ENCODE assay signal across 8 cellular contexts in genomic region chr10:77837925-77838595, GRCh38.
DNase-seq lines count a peak whose midpoint lies in the region; ATAC-seq and TF ChIP-seq lines count a peak whose summit lies in the region.
"Had no signal": no experiment of that assay in that cellular context is flagged by ENCODE, and none has a peak within 500 bp of the region (broad histone marks: within the 10 kb centered on the region; RNA-seq: fewer than 3 reads in every experiment).

No MANE protein-coding gene starts in this region.

- TF ChIP-seq CTCF in DND-41 (IDR thresholded peaks at IDR 0.05; ENCODE audit: borderline replicate concordance, extremely low read depth, low read length, poor library complexity, severe bottlenecking) (no peak), KMS-11 (conservative IDR thresholded peaks at IDR 0.05; ENCODE audit: low read depth, low read length) (no peak; the same call in 1 of the 2 replicates), osteoblast (IDR thresholded peaks at IDR 0.05; ENCODE audit: extremely low read depth, low read depth, low read length) (no peak)

- H3K4me3 Mint-ChIP-seq in effector memory CD8-positive, alpha-beta T cell, result peak overlapping the region in 1 of 2 donors; percentile 63

- H4K20me1 ChIP-seq in DND-41 (ENCODE audit: insufficient read depth, low read length), result no peaks in the 10 kb centered on the region
- H4K20me1 ChIP-seq in KMS-11 (ENCODE audit: insufficient read depth), result no peaks in the 10 kb centered on the region
- peaks cover 24% of the 10 kb centered on the region for H4K20me1 ChIP-seq in osteoblast (ENCODE audit: insufficient read depth, low read length)

- H3K4me2 ChIP-seq in DND-41 (ENCODE audit: insufficient read depth, low read length), result no peak overlapping the region
- no peak overlapping the region for H3K4me2 ChIP-seq in KMS-11
- no peak overlapping the region for H3K4me2 ChIP-seq in osteoblast (ENCODE audit: insufficient read depth, low read length)

- H3K4me3 ChIP-seq in DND-41 (ENCODE audit: low read depth in 1 of 2, low read length in 2 of 2) (no peak overlapping the region), KMS-11 (IDR thresholded peaks at IDR 0.05; ENCODE audit: insufficient read depth, low read depth, low read length) (no peak overlapping the region), osteoblast (ENCODE audit: insufficient read depth, low read length) (no peak overlapping the region)
- H3K4me3 ChIP-seq: heart right ventricle had no signal

- H2AFZ ChIP-seq in DND-41 (ENCODE audit: low read depth, low read length), result no peak overlapping the region
- no peak overlapping the region for H2AFZ ChIP-seq in KMS-11 (ENCODE audit: low read depth)
- no peak overlapping the region for H2AFZ ChIP-seq in osteoblast (ENCODE audit: low read length)

- H3K9me3 Mint-ChIP-seq in effector memory CD8-positive, alpha-beta T cell, result no peaks in the 10 kb centered on the region

- H3K79me2 ChIP-seq in DND-41 (ENCODE audit: insufficient read depth, low read length) (no peaks in the 10 kb centered on the region), KMS-11 (ENCODE audit: insufficient read depth, low read depth) (no peaks in the 10 kb centered on the region), osteoblast (ENCODE audit: insufficient read depth, low read length) (no peaks in the 10 kb centered on the region)

- H3K27me3 ChIP-seq in DND-41 (ENCODE audit: insufficient read depth, low read length, poor library complexity) (no peaks in the 10 kb centered on the region), KMS-11 (ENCODE audit: insufficient read depth, low read depth) (no peaks in the 10 kb centered on the region), osteoblast (ENCODE audit: insufficient read depth, low read length) (no peaks in the 10 kb centered on the region)
- H3K27me3 ChIP-seq: heart right ventricle had no signal

- no peak overlapping the region for H3K9ac ChIP-seq in DND-41 (ENCODE audit: low read depth, low read length)
- no peak overlapping the region; the same call in 1 of the 2 replicates for H3K9ac ChIP-seq in KMS-11

- peaks cover 52% of the 10 kb centered on the region for H3K36me3 Mint-ChIP-seq in effector memory CD8-positive, alpha-beta T cell (ENCODE audit: insufficient read depth)

- DNase-seq in DND-41, result no peak
- no peak for DNase-seq in effector memory CD8-positive, alpha-beta T cell
- DNase-seq in osteoblast (ENCODE audit: insufficient read length, low spot score, missing footprints), result peak; percentile 47
- no peak for DNase-seq in activated CD8-positive, alpha-beta memory T cell treated with anti-CD3 and anti-CD28 coated beads, Interleukin-2, amount 50 U/mL, for 4 hours
- DNase-seq in NCI-H510A (lab: John Stamatoyannopoulos, UW), result no peak

- H3K4me1 Mint-ChIP-seq in effector memory CD8-positive, alpha-beta T cell (ENCODE audit: low read depth in 2 of 2), result peaks cover 15 to 39% of the 10 kb centered on the region in 2 donors

- H3K9me3 ChIP-seq in DND-41 (ENCODE audit: insufficient read depth, low read length, severe bottlenecking), result no peaks in the 10 kb centered on the region
- no peaks in the 10 kb centered on the region for H3K9me3 ChIP-seq in osteoblast (ENCODE audit: low read depth, low read length)
- H3K9me3 ChIP-seq: heart right ventricle had no signal

- no peaks in the 10 kb centered on the region for H3K27me3 Mint-ChIP-seq in effector memory CD8-positive, alpha-beta T cell

- H3K4me1 ChIP-seq in DND-41 (ENCODE audit: insufficient read depth, low read length), result peaks cover 24% of the 10 kb centered on the region
- H3K4me1 ChIP-seq in KMS-11 (ENCODE audit: low read depth, poor library complexity, severe bottlenecking), result peaks cover 23% of the 10 kb centered on the region
- peaks cover 3% of the 10 kb centered on the region for H3K4me1 ChIP-seq in osteoblast (ENCODE audit: insufficient read depth, low read length)

- peak overlapping the region; percentile 80 for H3K27ac ChIP-seq in DND-41 (ENCODE audit: low read length)
- peak overlapping the region; percentile 27; the same call in 1 of the 2 replicates for H3K27ac ChIP-seq in KMS-11
- H3K27ac ChIP-seq in osteoblast (ENCODE audit: low read depth, low read length), result peak overlapping the region; percentile 17
- H3K27ac ChIP-seq: heart right ventricle had no signal

- ATAC-seq in DND-41 (ENCODE audit: insufficient read depth, low read depth) (no peak), GM21515 (IDR thresholded peaks at IDR 0.05; ENCODE audit: unreplicated experiment) (no peak)
- no peak for ATAC-seq in effector memory CD8-positive, alpha-beta T cell (replicated peaks)

- H3K27ac Mint-ChIP-seq in effector memory CD8-positive, alpha-beta T cell, result peak overlapping the region; percentile 96 to 97

- H3K36me3 ChIP-seq in DND-41 (ENCODE audit: insufficient read depth, low read length), result peaks cover 51% of the 10 kb centered on the region
- no peaks in the 10 kb centered on the region for H3K36me3 ChIP-seq in KMS-11 (ENCODE audit: insufficient read depth)
- H3K36me3 ChIP-seq in osteoblast (ENCODE audit: insufficient read depth, low read length), result peaks cover 34% of the 10 kb centered on the region

Comparison
In these comparisons a context has a peak if more than half of its experiments do, and no peak if none do; other contexts are left out.
1. H3K27ac ChIP-seq: peak in every context shown above with its lines; median percentile 80 in DND-41; 27 in KMS-11; 17 in osteoblast.